ENCODE assay signal across 8 cellular contexts in the genomic region with DNA sequence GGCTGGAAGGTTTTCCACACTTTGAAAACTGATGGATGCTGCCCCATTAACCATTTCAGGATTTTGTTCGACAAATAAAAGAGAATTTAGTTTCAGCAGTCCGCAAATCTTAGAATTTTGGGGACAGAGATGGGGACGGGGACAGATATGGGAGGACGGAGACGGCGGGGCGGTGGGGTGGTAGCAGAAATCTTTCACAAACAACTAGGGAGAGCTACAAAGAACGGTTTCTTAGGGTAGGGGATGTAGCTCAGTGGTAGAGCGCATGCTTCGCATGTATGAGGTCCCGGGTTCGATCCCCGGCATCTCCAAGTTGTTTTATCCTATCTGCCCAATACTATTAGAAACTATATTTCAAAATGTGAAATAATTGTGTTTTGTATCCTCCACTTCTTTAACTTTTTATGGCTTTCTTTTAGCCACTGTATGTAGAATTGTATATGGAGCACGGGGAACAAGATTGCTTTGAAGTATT. TPM values are rescaled to one million over a fixed set of nuclear protein-coding genes. Genes with fewer than 3 reads are reported as not detected.
DNase-seq lines count a peak whose midpoint lies in the region; ATAC-seq and TF ChIP-seq lines count a peak whose summit lies in the region.

No MANE protein-coding gene starts in this region.

- H4K20me1 ChIP-seq in PC-9 (ENCODE audit: insufficient read depth) (no peaks in the 10 kb centered on the region), neural cell (ENCODE audit: insufficient read depth) (no peaks in the 10 kb centered on the region)

- no peaks in the 10 kb centered on the region for H3K36me3 Mint-ChIP-seq in activated T-cell treated with anti-CD3 and anti-CD28 coated beads, Interleukin-2, amount 50 U/mL, for 72 hours (ENCODE audit: insufficient read depth in 2 of 2)

- no peaks in the 10 kb centered on the region for H3K27me3 ChIP-seq in BE2C
- H3K27me3 ChIP-seq in PC-9 (ENCODE audit: insufficient read depth, low read depth), result no peaks in the 10 kb centered on the region
- no peaks in the 10 kb centered on the region for H3K27me3 ChIP-seq in neural cell (ENCODE audit: insufficient read depth, low read depth, low read length)
- no peaks in the 10 kb centered on the region for H3K27me3 ChIP-seq in stomach smooth muscle (ENCODE audit: control insufficient read depth in 1 of 2, insufficient read depth in 2 of 2, low read length in 2 of 2)

- peaks cover 18% of the 10 kb centered on the region for H3K4me1 Mint-ChIP-seq in activated T-cell treated with anti-CD3 and anti-CD28 coated beads, Interleukin-2, amount 50 U/mL, for 72 hours (ENCODE audit: low read depth)

- H3K27ac ChIP-seq in PC-9 (peak overlapping the region; percentile 60), neural cell (ENCODE audit: low read length) (no peak overlapping the region), stomach smooth muscle (ENCODE audit: low read length) (peak overlapping the region; percentile 64)

- H3K9ac ChIP-seq in neural cell (ENCODE audit: low read length), result peak overlapping the region; percentile 36
- H3K9ac ChIP-seq in stomach smooth muscle (ENCODE audit: low read length in 2 of 2), result peak overlapping the region; percentile 62 to 65

- H3K36me3 ChIP-seq in BE2C (no peaks in the 10 kb centered on the region), PC-9 (ENCODE audit: low read depth) (no peaks in the 10 kb centered on the region), neural cell (ENCODE audit: insufficient read depth, low read length) (no peaks in the 10 kb centered on the region), stomach smooth muscle (ENCODE audit: control insufficient read depth in 2 of 2, insufficient read depth in 2 of 2, low read length in 2 of 2) (no peaks in the 10 kb centered on the region)

- POLR2A ChIA-PET in PC-9 (lab: Charles Lee; ENCODE audit: unreplicated experiment), result interaction anchor here (0.6 to 1.1 kb wide), 4 partner anchors 8 to 429 kb away, joined by 4 to 6 read pairs (median 4); a partner anchor contains a TSS

- peaks cover 55% of the 10 kb centered on the region for H3F3A ChIP-seq in PC-9 (ENCODE audit: insufficient read depth, low read depth)
- peaks cover 4% of the 10 kb centered on the region for H3F3A ChIP-seq in neural cell (ENCODE audit: insufficient read depth, low read length, poor library complexity, severe bottlenecking)

- no peak overlapping the region for H3K4me3 Mint-ChIP-seq in activated T-cell treated with anti-CD3 and anti-CD28 coated beads, Interleukin-2, amount 50 U/mL, for 72 hours

- CTCF ChIA-PET in PC-9 (lab: Charles Lee), result interaction anchor here (0.6 to 1.3 kb wide), 3 partner anchors 16 to 211 kb away, joined by 3 to 8 read pairs (median 8); no protein-coding TSS in a partner anchor

- TF ChIP-seq EP300 in neural cell (conservative IDR thresholded peaks at IDR 0.05; ENCODE audit: poor library complexity, severe bottlenecking), result no peak

- H3K9me2 ChIP-seq in PC-9 (ENCODE audit: insufficient read depth) (no peaks in the 10 kb centered on the region), neural cell (ENCODE audit: insufficient read depth, low read length) (no peaks in the 10 kb centered on the region)

- peak; percentile 38 for ATAC-seq in GM19467 (IDR thresholded peaks at IDR 0.05; ENCODE audit: unreplicated experiment)
- peak; percentile 63 to 67 for ATAC-seq in activated T-cell treated with anti-CD3 and anti-CD28 coated beads, Interleukin-2, amount 50 U/mL, for 72 hours (replicated peaks in 1 of 2)

- no peaks in the 10 kb centered on the region for H3K27me3 Mint-ChIP-seq in activated T-cell treated with anti-CD3 and anti-CD28 coated beads, Interleukin-2, amount 50 U/mL, for 72 hours (ENCODE audit: low read depth)

- H3K9me3 ChIP-seq in BE2C (no peaks in the 10 kb centered on the region), PC-9 (ENCODE audit: insufficient read depth, low read depth) (no peaks in the 10 kb centered on the region), neural cell (ENCODE audit: low read length) (no peaks in the 10 kb centered on the region), stomach smooth muscle (ENCODE audit: control insufficient read depth in 2 of 2, low read length in 2 of 2) (no peaks in the 10 kb centered on the region)

- H2AFZ ChIP-seq in PC-9 (peak overlapping the region; percentile 67; the same call in 1 of the 2 replicates), neural cell (ENCODE audit: low read depth, low read length) (peak overlapping the region; percentile 34)

- H3K9me3 Mint-ChIP-seq in activated T-cell treated with anti-CD3 and anti-CD28 coated beads, Interleukin-2, amount 50 U/mL, for 72 hours, result no peaks in the 10 kb centered on the region

- H3K4me2 ChIP-seq in PC-9 (peak overlapping the region; percentile 84), neural cell (ENCODE audit: low read length) (peak overlapping the region; percentile 72)

- H3K27ac Mint-ChIP-seq in activated T-cell treated with anti-CD3 and anti-CD28 coated beads, Interleukin-2, amount 50 U/mL, for 72 hours, result no peak overlapping the region

- DNase-seq in BE2C (peak; percentile 69), KG1 (lab: John Stamatoyannopoulos, UW) (peak; percentile 74), PC-9 (peak; percentile 51 to 71), fibroblast of the aortic adventitia (ENCODE audit: low read depth) (peak; percentile 88)
- peak; percentile 79 to 84 for DNase-seq in activated T-cell treated with anti-CD3 and anti-CD28 coated beads, Interleukin-2, amount 50 U/mL, for 72 hours

- H3K4me3 ChIP-seq in BE2C (ENCODE audit: low read depth, low read length) (peak overlapping the region; percentile 88), PC-9 (peak overlapping the region; percentile 69), fibroblast of the aortic adventitia (ENCODE audit: low read depth, low read length) (peak overlapping the region; percentile 62), neural cell (ENCODE audit: low read length) (peak overlapping the region; percentile 70), stomach smooth muscle (ENCODE audit: low read length in 2 of 2) (peak overlapping the region; percentile 82 to 86)

- H3K4me1 ChIP-seq in BE2C, result no peaks in the 10 kb centered on the region
- peaks cover 31% of the 10 kb centered on the region for H3K4me1 ChIP-seq in PC-9 (replicated peaks; ENCODE audit: insufficient read depth)
- H3K4me1 ChIP-seq in stomach smooth muscle (ENCODE audit: control insufficient read depth, insufficient read depth, low read length), result peaks cover 7% of the 10 kb centered on the region

- BruUV-seq in PC-9 (replicated peaks; lab: Mats Ljungman, UMichigan), result no TSS peak

- intact Hi-C loops in PC-9 (cut with micrococcal nuclease; ENCODE audit: unreplicated experiment), result loop anchor here (1.0 to 5.0 kb wide), 3 partner anchors 16 to 241 kb away; no protein-coding TSS in a partner anchor

- TF ChIP-seq RAD21 in neural cell (conservative IDR thresholded peaks at IDR 0.05), result no peak

- H3K79me2 ChIP-seq in PC-9 (ENCODE audit: low read depth) (no peaks in the 10 kb centered on the region), neural cell (replicated peaks; ENCODE audit: insufficient read depth, low read length) (no peaks in the 10 kb centered on the region)

- TF ChIP-seq CTCF in BE2C (IDR thresholded peaks at IDR 0.05; ENCODE audit: low read depth, low read length) (no peak), PC-9 (conservative IDR thresholded peaks at IDR 0.05) (no peak), fibroblast of the aortic adventitia (IDR thresholded peaks at IDR 0.05; ENCODE audit: insufficient read depth, low read length) (no peak), neural cell (IDR thresholded peaks at IDR 0.05; ENCODE audit: poor library complexity, severe bottlenecking) (no peak)

TF ChIP-seq in neural cell, 6 proteins besides CTCF, POLR2A, EP300 and RAD21 (continues in another document):
- no peak for TF ChIP-seq TAF1 (IDR thresholded peaks at IDR 0.05; ENCODE audit: low read depth)

RNA-seq across cellular contexts. Expression of gene HMGN4, which starts 15.1 kb away (rescaled TPM):
- 59.1 TPM for polyA plus RNA-seq in BE2C (2012; ENCODE audit: insufficient read depth, insufficient read length, low read depth)
- total RNA-seq in PC-9 (2021) (86.9 and 90.5 TPM in 2 replicates), fibroblast of the aortic adventitia (ENCODE audit: low replicate concordance) (32.7 and 50.3 TPM in 2 replicates)
- 10 to 100 TPM; 84.7 to 90.9 TPM for total RNA-seq in activated T-cell treated with anti-CD3 and anti-CD28 coated beads, Interleukin-2, amount 50 U/mL, for 72 hours
- polyA plus RNA-seq in neural cell, result 125 and 138 TPM in 2 replicates
- 92.0 and 99.3 TPM in 2 replicates for polyA minus RNA-seq in neural cell

RNA-seq across cellular contexts. Expression of gene ABT1, which starts 43.5 kb away (rescaled TPM):
- 65.8 TPM for polyA plus RNA-seq in BE2C (2012; ENCODE audit: insufficient read depth, insufficient read length, low read depth)
- total RNA-seq in PC-9 (2021) (16.8 and 19.5 TPM in 2 replicates), fibroblast of the aortic adventitia (ENCODE audit: low replicate concordance) (4.1 and 10.0 TPM in 2 replicates)
- 10 to 100 TPM; 20.9 to 21.8 TPM for total RNA-seq in activated T-cell treated with anti-CD3 and anti-CD28 coated beads, Interleukin-2, amount 50 U/mL, for 72 hours
- 22.4 and 26.1 TPM in 2 replicates for polyA plus RNA-seq in neural cell
- 16.4 and 21.2 TPM in 2 replicates for polyA minus RNA-seq in neural cell

RNA-seq across cellular contexts. Expression of gene BTN1A1, which starts 53.2 kb away (rescaled TPM):
- polyA plus RNA-seq in BE2C (2012; ENCODE audit: insufficient read depth, insufficient read length, low read depth), result not detected
- total RNA-seq in PC-9 (2021), result not detected in 2 replicates
- total RNA-seq in activated T-cell treated with anti-CD3 and anti-CD28 coated beads, Interleukin-2, amount 50 U/mL, for 72 hours, result under 1 TPM in 1 of 2 donors, not detected in 1; 0.10 TPM
- not detected in 2 replicates for total RNA-seq in fibroblast of the aortic adventitia (ENCODE audit: low replicate concordance)
- polyA plus RNA-seq in neural cell, result not detected in 2 replicates
- not detected in 2 replicates for polyA minus RNA-seq in neural cell
